In the genomic region with DNA sequence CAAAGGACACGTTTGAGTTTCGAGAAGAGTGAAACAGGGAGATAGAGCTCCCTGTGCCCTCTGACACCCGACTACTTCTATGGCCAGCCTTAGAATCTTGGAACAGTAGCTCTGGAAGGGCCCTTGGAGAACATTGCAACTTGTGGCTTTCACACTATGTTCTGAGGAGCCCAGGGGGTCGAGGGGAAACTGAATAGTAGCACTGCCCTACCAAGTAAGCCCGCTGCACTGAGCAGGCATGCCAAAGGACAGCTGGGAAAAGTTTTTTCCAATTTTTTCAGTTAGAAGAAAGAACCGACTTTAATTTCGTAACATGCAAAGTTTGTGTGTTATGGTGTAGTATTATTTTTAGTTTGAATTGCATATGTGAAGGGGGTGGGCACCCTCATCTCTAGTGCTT, we compare ENCODE assay signal across 9 cellular contexts. TPM values are rescaled to one million over a fixed set of nuclear protein-coding genes. Genes with fewer than 3 reads are reported as not detected.
DNase-seq lines count a peak whose midpoint lies in the region; FAIRE-seq and TF ChIP-seq lines count a peak whose summit lies in the region.
"Had no signal": no experiment of that assay in that cellular context is flagged by ENCODE, and none has a peak within 500 bp of the region (broad histone marks: within the 10 kb centered on the region; RNA-seq: fewer than 3 reads in every experiment).

No MANE protein-coding gene starts in this region.

- H3K36me3 ChIP-seq in breast epithelium: no peaks in the 10 kb centered on the region
- no peaks in the 10 kb centered on the region for H3K36me3 ChIP-seq in neutrophil

- TF ChIP-seq POLR2A in breast epithelium (IDR thresholded peaks at IDR 0.05): no peak

- intact Hi-C loops in breast epithelium (cut with DNase I; ENCODE audit: low total_unique reads): no loop called here

- H3K4me3 ChIP-seq in breast epithelium (peak overlapping the region in 1 of 3 donors; percentile 29), neutrophil (ENCODE audit: low read depth in 1 of 2, low read length in 1 of 2) (no peak overlapping the region)

- H3K27me3 ChIP-seq in breast epithelium (no peaks in the 10 kb centered on the region), neutrophil (no peaks in the 10 kb centered on the region)

- TF ChIP-seq CTCF in breast epithelium (IDR thresholded peaks at IDR 0.05) (no peak), neutrophil (IDR thresholded peaks at IDR 0.05) (no peak)

- H3K4me1 ChIP-seq in breast epithelium (peaks cover 3 to 13% of the 10 kb centered on the region in 2 donors), neutrophil (ENCODE audit: control insufficient read depth in 1 of 2, insufficient read depth in 1 of 2, low read depth in 1 of 2, low read length in 1 of 2) (peaks cover 46 to 48% of the 10 kb centered on the region in 2 experiments)
- H3K4me1 ChIP-seq: parathyroid adenoma had no signal

- H3K27ac ChIP-seq in breast epithelium: peak overlapping the region; percentile 76 to 83
- peak overlapping the region; percentile 61 for H3K27ac ChIP-seq in neutrophil
- H3K27ac ChIP-seq: parathyroid adenoma had no signal

- peak; percentile 49 for FAIRE-seq in GM19239 (lab: Jason Lieb, UNC)

- DNase-seq in GM19239 (ENCODE audit: insufficient read length, low spot score) (no peak), MV-4-11 (lab: John Stamatoyannopoulos, UW) (peak; percentile 52), breast epithelium (ENCODE audit: low spot score in 2 of 2) (no peak), RPMI8226 (no peak), globus pallidus (ENCODE audit: low spot score) (no peak), GM03348 (ENCODE audit: low spot score) (no peak)

- no peaks in the 10 kb centered on the region for H3K9me3 ChIP-seq in breast epithelium
- H3K9me3 ChIP-seq in neutrophil: no peaks in the 10 kb centered on the region

RNA-seq across cellular contexts. Expression of gene SMIM3, which starts 10.9 kb away (rescaled TPM):
- 100 to 1,000 TPM in 1 of 3 donors, 10 to 100 TPM in 2; 47.9 to 191 (median 81.0) TPM for total RNA-seq in breast epithelium

RNA-seq across cellular contexts. Expression of gene DCTN4, which starts 30.6 kb away (rescaled TPM):
- 10 to 100 TPM; 68.5 to 99.5 (median 83.4) TPM for total RNA-seq in breast epithelium

RNA-seq across cellular contexts. Expression of gene IRGM, which starts 56.9 kb away (rescaled TPM):
- total RNA-seq in breast epithelium: under 1 TPM; 0.66 to 0.80 (median 0.73) TPM
- total RNA-seq: dermis microvascular lymphatic vessel endothelial cell had no signal
